ENCODE assay signal across 16 cellular contexts in the genomic region with DNA sequence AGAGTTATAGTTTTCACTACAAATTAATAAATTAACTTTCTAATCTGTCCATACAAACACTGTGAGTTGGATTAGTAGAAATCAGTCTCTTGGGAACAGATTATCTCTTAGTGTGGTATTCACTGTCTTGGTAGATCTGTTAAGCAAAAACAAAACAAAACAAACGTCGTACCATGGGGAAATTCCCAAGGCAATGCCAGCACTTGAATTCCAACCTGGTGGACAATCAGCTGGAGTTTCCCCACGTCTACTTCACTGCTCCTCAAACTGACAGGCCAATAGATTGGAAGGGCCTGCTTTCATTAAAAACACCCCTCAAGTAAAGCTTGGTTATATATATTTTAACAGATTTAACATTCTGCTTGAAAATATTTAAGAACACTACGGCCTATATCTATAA.
"Had no signal": no experiment of that assay in that cellular context is flagged by ENCODE, and none has a peak within 500 bp of the region (broad histone marks: within the 10 kb centered on the region; RNA-seq: fewer than 3 reads in every experiment).

No MANE protein-coding gene starts in this region.

- H3K9me3 Mint-ChIP-seq: activated CD4-positive, alpha-beta T cell treated with anti-CD3 and anti-CD28 coated beads, Interleukin-2, amount 10 ng/mL, durations not matched to agents 7 days and 5 days; naive thymus-derived CD4-positive, alpha-beta T cell had no signal

- H3K4me1 ChIP-seq: ascending aorta had no signal

- ATAC-seq: gastrocnemius medialis; naive thymus-derived CD4-positive, alpha-beta T cell; stimulated activated memory B cell treated with anti-CD40 and anti-IgM and Interleukin-4, amounts not matched to agents 10 μg/mL and 1 μg/mL and 100 μg/mL, for 72 hours had no signal

- DNase-seq: activated CD4-positive, alpha-beta T cell treated with anti-CD3 and anti-CD28 coated beads, Interleukin-2, amount 10 ng/mL, durations not matched to agents 7 days and 5 days; activated CD8-positive, alpha-beta memory T cell treated with anti-CD3 and anti-CD28 coated beads, Interleukin-2, amount 50 U/mL, for 48 hours; activated naive CD4-positive, alpha-beta T cell; effector CD4-positive, alpha-beta T cell; gastrocnemius medialis; naive thymus-derived CD4-positive, alpha-beta T cell; ovary; retina; stimulated activated CD4-positive, alpha-beta T cell treated with anti-CD3 and anti-CD28 coated beads, Interleukin-2, amount 100 ng/mL, for 48 hours; thyroid gland had no signal

- H3K4me3 ChIP-seq: ascending aorta, gastrocnemius medialis, lung, ovary, thyroid gland had no signal

- H3K4me3 Mint-ChIP-seq: activated CD4-positive, alpha-beta T cell treated with anti-CD3 and anti-CD28 coated beads, Interleukin-2, amount 10 ng/mL, durations not matched to agents 7 days and 5 days; naive thymus-derived CD4-positive, alpha-beta T cell; stimulated activated memory B cell treated with anti-CD40 and anti-IgM and Interleukin-4, amounts not matched to agents 10 μg/mL and 1 μg/mL and 100 μg/mL, for 72 hours had no signal

- FAIRE-seq: colon, islet of Langerhans, urothelium cell line had no signal

- H3K9me3 ChIP-seq: ascending aorta, gastrocnemius medialis, ovary, thyroid gland had no signal

- H3K27ac Mint-ChIP-seq: activated CD4-positive, alpha-beta T cell treated with anti-CD3 and anti-CD28 coated beads, Interleukin-2, amount 10 ng/mL, durations not matched to agents 7 days and 5 days; stimulated activated memory B cell treated with anti-CD40 and anti-IgM and Interleukin-4, amounts not matched to agents 10 μg/mL and 1 μg/mL and 100 μg/mL, for 72 hours had no signal

- H3K27me3 ChIP-seq: ascending aorta, gastrocnemius medialis, ovary, thyroid gland had no signal

- H3K27me3 Mint-ChIP-seq: activated CD4-positive, alpha-beta T cell treated with anti-CD3 and anti-CD28 coated beads, Interleukin-2, amount 10 ng/mL, durations not matched to agents 7 days and 5 days; naive thymus-derived CD4-positive, alpha-beta T cell; stimulated activated memory B cell treated with anti-CD40 and anti-IgM and Interleukin-4, amounts not matched to agents 10 μg/mL and 1 μg/mL and 100 μg/mL, for 72 hours had no signal

- H3K36me3 ChIP-seq: ovary had no signal

- H3K27ac ChIP-seq: ascending aorta, gastrocnemius medialis, ovary, thyroid gland had no signal
